10 cellular contexts compared by ENCODE assay signal in genomic region chr17:61531223-61531622, GRCh38. TPM values are rescaled to one million over a fixed set of nuclear protein-coding genes. Genes with fewer than 3 reads are reported as not detected.
"Had no signal": no experiment of that assay in that cellular context is flagged by ENCODE, and none has a peak within 500 bp of the region (broad histone marks: within the 10 kb centered on the region; RNA-seq: fewer than 3 reads in every experiment).

No MANE protein-coding gene starts in this region.

- H3K4me3 Mint-ChIP-seq: GM23338, H9 had no signal

- DNase-seq: H9, HCEC 1CT, IMR-90, KG1 had no signal

- FAIRE-seq: H1, H54, HTR-8/SVneo, K562 had no signal

- H3K9me3 Mint-ChIP-seq: GM23338, H9 had no signal

- H3K4me2 ChIP-seq: GM23338 had no signal

- ATAC-seq: GM23338, K562 had no signal

- H2AFZ ChIP-seq: GM23338 had no signal

- H3K4me3 ChIP-seq: GM23338, K562 had no signal

- H3K27ac Mint-ChIP-seq: GM23338, H9 had no signal

RNA-seq across cellular contexts. Expression of gene NACA2, which starts 59.8 kb away (rescaled TPM):
- total RNA-seq: GM23338, H1, H9, HT-29, IMR-90 had no signal
- polyA plus RNA-seq: H1, IMR-90 had no signal
